10 cellular contexts compared by ENCODE assay signal in the genomic region with DNA sequence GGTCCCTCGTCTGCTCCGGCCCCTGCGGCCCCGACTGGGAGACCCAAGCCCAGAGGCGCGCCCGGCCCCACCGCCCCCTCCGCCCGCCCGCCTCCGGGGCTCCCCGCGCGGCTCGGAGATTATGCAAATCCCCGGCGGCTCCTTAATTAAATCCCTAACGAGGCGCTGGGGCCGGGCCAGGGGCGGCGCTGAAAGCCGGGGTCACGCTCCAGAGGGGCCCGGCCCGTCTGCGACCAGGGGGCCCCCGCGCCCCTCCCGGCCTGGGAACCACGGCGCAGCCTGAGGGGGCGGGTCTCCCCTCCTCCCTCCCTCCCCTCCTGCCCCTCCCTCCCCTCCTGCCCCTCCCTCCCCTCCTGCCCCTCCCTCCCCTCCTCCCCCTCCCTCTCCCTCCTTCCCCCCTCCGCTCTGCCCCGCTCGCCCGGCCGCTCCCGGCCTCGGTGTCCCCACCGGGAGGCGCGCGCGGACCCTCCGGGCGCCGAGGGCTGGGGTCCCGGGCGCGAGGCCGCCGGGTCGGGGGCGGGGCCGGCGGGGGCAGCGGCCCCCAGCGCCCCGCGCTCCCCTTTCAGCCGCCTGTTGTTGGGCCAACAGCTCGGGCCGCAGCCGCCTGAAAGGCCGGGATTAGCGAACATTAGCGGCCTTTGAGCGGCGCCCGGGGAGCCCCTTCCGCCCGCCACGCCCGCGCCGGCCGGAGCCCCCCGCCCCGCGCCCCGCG. TPM values are rescaled to one million over a fixed set of nuclear protein-coding genes. Genes with fewer than 3 reads are reported as not detected.
A peak's percentile ranks its signal among the peaks of the same experiment; 100 is the strongest.
DNase-seq lines count a peak whose midpoint lies in the region; ATAC-seq, FAIRE-seq and TF ChIP-seq lines count a peak whose summit lies in the region.
"Had no signal": no experiment of that assay in that cellular context is flagged by ENCODE, and none has a peak within 500 bp of the region (broad histone marks: within the 10 kb centered on the region; RNA-seq: fewer than 3 reads in every experiment).

No MANE protein-coding gene starts in this region.

- POLR2A ChIA-PET in HepG2 (lab: Yijun Ruan, JAX) = interaction anchor here (1.1 to 34.3 kb wide), 8 partner anchors 8 to 97 kb away, joined by 6 to 1258 read pairs (median 20); partner anchors contain the start of gene FGFR3

- no peak overlapping the region for H3K27ac Mint-ChIP-seq in activated naive CD4-positive, alpha-beta T cell treated with anti-CD3 and anti-CD28 coated beads, Interleukin-2, amount 10 ng/mL, durations not matched to agents 7 days and 5 days

- H3K36me3 ChIP-seq in body of pancreas (replicated peaks in 1 of 2; ENCODE audit: insufficient read depth in 1 of 2, low read depth in 2 of 2) (no peaks in the 10 kb centered on the region), HepG2 (replicated peaks in 1 of 2; ENCODE audit: control insufficient read depth in 1 of 2, insufficient read depth in 2 of 2, low read length in 2 of 2) (no peaks in the 10 kb centered on the region), vagina (no peaks in the 10 kb centered on the region)
- H3K36me3 ChIP-seq: SJSA1 had no signal

- H2AFZ ChIP-seq in HepG2 (ENCODE audit: low read length) = no peak overlapping the region

- no peak for FAIRE-seq in HepG2 (lab: Jason Lieb, UNC)

- in situ Hi-C loops in HepG2 (cut with HindIII; ENCODE audit: extremely low pct_ligation_motif_present, low pct_unique_long_range_greater_than_20kb) = no loop called here

- H3K4me3 ChIP-seq in body of pancreas (peak overlapping the region in 1 of 2 donors; percentile 25), HepG2 (replicated peaks in 1 of 3; ENCODE audit: insufficient read depth in 1 of 3, low read depth in 2 of 3, low read length in 3 of 3) (peak overlapping the region; percentile 42 to 71 (median 59); a peak in 4 of 6 replicates), vagina (peak overlapping the region; percentile 45 to 63)
- H3K4me3 ChIP-seq: SJSA1 had no signal

- TF ChIP-seq EP300 in HepG2 (IDR thresholded peaks at IDR 0.05; ENCODE audit: low read depth in 2 of 2, low read length in 2 of 2) = peak in 1 of 2 experiments; percentile 18; a peak in 1 of 4 replicates
- no peak for TF ChIP-seq EP300 in HepG2 (CRISPR knock-in tag; IDR thresholded peaks at IDR 0.05; ENCODE audit: borderline replicate concordance)

- no peak for TF ChIP-seq RAD21 in HepG2 (CRISPR knock-in tag; IDR thresholded peaks at IDR 0.05)

- no TSS peak for BruUV-seq in HepG2 (replicated peaks; lab: Mats Ljungman, UMichigan)

- CTCF ChIA-PET in activated naive CD4-positive, alpha-beta T cell treated with anti-CD3 and anti-CD28 coated beads, Interleukin-2, amount 10 ng/mL, durations not matched to agents 7 days and 5 days (lab: Charles Lee) = interaction anchor here (1.6 to 2.9 kb wide), 2 partner anchors 19 to 74 kb away, joined by 3 to 13 read pairs; no protein-coding TSS in a partner anchor
- CTCF ChIA-PET in HepG2 (lab: Yijun Ruan, JAX; ENCODE audit: low intra/inter-chr PET ratio, low total read pairs) = interaction anchor here (1.3 to 1.8 kb wide), 2 partner anchors 20 to 43 kb away, joined by 5 read pairs; no protein-coding TSS in a partner anchor

- H3K27me3 Mint-ChIP-seq in activated naive CD4-positive, alpha-beta T cell treated with anti-CD3 and anti-CD28 coated beads, Interleukin-2, amount 10 ng/mL, durations not matched to agents 7 days and 5 days = peaks cover 82% of the 10 kb centered on the region
- H3K27me3 Mint-ChIP-seq: brain had no signal

- TF ChIP-seq POLR2A in body of pancreas (IDR thresholded peaks at IDR 0.05) (no peak), HepG2 (IDR thresholded peaks at IDR 0.05; ENCODE audit: insufficient read depth in 1 of 2, low read depth in 2 of 2, low read length in 2 of 2) (no peak), vagina (IDR thresholded peaks at IDR 0.05) (no peak)

- H3K4me1 Mint-ChIP-seq in activated naive CD4-positive, alpha-beta T cell treated with anti-CD3 and anti-CD28 coated beads, Interleukin-2, amount 10 ng/mL, durations not matched to agents 7 days and 5 days = peaks cover 9% of the 10 kb centered on the region

- H3K27ac ChIP-seq in body of pancreas (peak overlapping the region; percentile 81 to 93 (median 90)), HepG2 (ENCODE audit: extremely low read length, insufficient read depth, low read length) (peak overlapping the region; percentile 93), vagina (peak overlapping the region; percentile 54)
- H3K27ac ChIP-seq: SJSA1 had no signal

- no peaks in the 10 kb centered on the region for H3K9me3 Mint-ChIP-seq in activated naive CD4-positive, alpha-beta T cell treated with anti-CD3 and anti-CD28 coated beads, Interleukin-2, amount 10 ng/mL, durations not matched to agents 7 days and 5 days
- H3K9me3 Mint-ChIP-seq: brain had no signal

- H3K9me3 ChIP-seq in body of pancreas (no peaks in the 10 kb centered on the region), HepG2 (ENCODE audit: low read length) (no peaks in the 10 kb centered on the region), vagina (no peaks in the 10 kb centered on the region)
- H3K9me3 ChIP-seq: SJSA1 had no signal

- no peaks in the 10 kb centered on the region for H4K20me1 ChIP-seq in HepG2 (ENCODE audit: insufficient read depth, low read length)

- no peak overlapping the region for H3K4me3 Mint-ChIP-seq in activated naive CD4-positive, alpha-beta T cell treated with anti-CD3 and anti-CD28 coated beads, Interleukin-2, amount 10 ng/mL, durations not matched to agents 7 days and 5 days

- H3K36me3 Mint-ChIP-seq in activated naive CD4-positive, alpha-beta T cell treated with anti-CD3 and anti-CD28 coated beads, Interleukin-2, amount 10 ng/mL, durations not matched to agents 7 days and 5 days = no peaks in the 10 kb centered on the region
- H3K36me3 Mint-ChIP-seq: brain had no signal

- peak overlapping the region; percentile 88 for H3K4me2 ChIP-seq in HepG2 (ENCODE audit: low read depth, low read length)

- no peaks in the 10 kb centered on the region for H3K79me2 ChIP-seq in HepG2 (ENCODE audit: insufficient read depth, low read length)

- H3K27me3 ChIP-seq in body of pancreas (no peaks in the 10 kb centered on the region), HepG2 (ENCODE audit: control insufficient read depth in 1 of 2, insufficient read depth in 2 of 2, low read length in 2 of 2) (no peaks in the 10 kb centered on the region), vagina (no peaks in the 10 kb centered on the region)
- H3K27me3 ChIP-seq: SJSA1 had no signal

- ATAC-seq in body of pancreas (peak; percentile 15), HepG2 (peak; percentile 0; the same call in 2 of the 3 replicates), HG03439 (IDR thresholded peaks at IDR 0.05; ENCODE audit: unreplicated experiment) (no peak)
- no peak for ATAC-seq in stimulated activated naive CD8-positive, alpha-beta T cell treated with anti-CD3 and anti-CD28 coated beads, Interleukin-15, Interleukin-2, amounts not matched to agents 100 U/mL and 50 U/mL, for 24 hours

- H3K4me1 ChIP-seq in body of pancreas (peaks cover 82% of the 10 kb centered on the region), HepG2 (ENCODE audit: insufficient read depth, low read length) (peaks cover 83% of the 10 kb centered on the region), vagina (peaks cover 67% of the 10 kb centered on the region)

- DNase-seq in activated naive CD4-positive, alpha-beta T cell treated with anti-CD3 and anti-CD28 coated beads, Interleukin-2, amount 10 ng/mL, durations not matched to agents 7 days and 5 days = peak; percentile 33
- no peak for DNase-seq in activated naive CD4-positive, alpha-beta T cell treated with Interleukin-2 at 50 U/mL for 16 hours
- DNase-seq in body of pancreas (peak in 3 of 4 donors; percentile 37 to 46 (median 45)), HepG2 (ENCODE audit: low spot score) (no peak), vagina (ENCODE audit: extremely low spot score in 2 of 2) (no peak), Kasumi-1 (lab: John Stamatoyannopoulos, UW) (no peak)
- no peak for DNase-seq in stimulated activated naive CD8-positive, alpha-beta T cell treated with anti-CD3 and anti-CD28 coated beads, Interleukin-15, Interleukin-2, amounts not matched to agents 100 U/mL and 50 U/mL, for 24 hours

- WGBS in body of pancreas, 2 donors = 0% methylated on average over 41 of the region's 84 CpGs; no CpG with 5 or more reads in 1 of the 2 donors
- WGBS in HepG2 (ENCODE audit: low lambda C conversion rate) = 3% methylated on average over 27 of the region's 84 CpGs

- TF ChIP-seq CTCF in body of pancreas (IDR thresholded peaks at IDR 0.05) = no peak
- peak; percentile 33; the same call in 1 of the 2 replicates for TF ChIP-seq CTCF in HepG2 (CRISPR knock-in tag; IDR thresholded peaks at IDR 0.05)
- no peak for TF ChIP-seq CTCF in vagina (IDR thresholded peaks at IDR 0.05)

- intact Hi-C loops in body of pancreas (cut with DNase I) = no loop called here
- intact Hi-C loops in HepG2 (cut with micrococcal nuclease; ENCODE audit: unreplicated experiment) = loop anchor here (2.0 kb wide), 2 partner anchors 16 to 20 kb away; no protein-coding TSS in a partner anchor
- intact Hi-C loops in vagina (cut with DNase I) = loop anchor here (10.0 kb wide), 1 partner anchor 138 kb away; no protein-coding TSS in a partner anchor

- peak overlapping the region; percentile 71 for H3K9ac ChIP-seq in HepG2 (ENCODE audit: insufficient read depth, low read depth, low read length)

RNA-seq across cellular contexts. Expression of gene FGFR3, which starts 25.9 kb away (rescaled TPM):
- total RNA-seq in body of pancreas (100 to 1,000 TPM; 114 to 196 TPM), HepG2 (2016; rRNA removed; fragmentation: Illumina TruSeq; extraction: Trizol) (40.2 and 103 TPM in 2 replicates), vagina (96.5 TPM)
- total RNA-seq in HepG2 (2016; cell fraction: cytosol; rRNA removed; fragmentation: Illumina TruSeq; extraction: Trizol; ENCODE audit: low read depth) = 18.3 and 22.4 TPM in 2 replicates
- total RNA-seq in HepG2 (2016; cell fraction: insoluble cytoplasmic fraction; rRNA removed; fragmentation: Illumina TruSeq; extraction: Trizol) = 38.7 and 106 TPM in 2 replicates
- 39.4 and 45.4 TPM in 2 replicates for total RNA-seq in HepG2 (2016; cell fraction: membrane; rRNA removed; fragmentation: Illumina TruSeq; extraction: Trizol)
- total RNA-seq in HepG2 (2016; cell fraction: nucleus; rRNA removed; fragmentation: Illumina TruSeq; extraction: Trizol) = 114 and 144 TPM in 2 replicates
- polyA plus RNA-seq in HepG2 (2011; rRNA removed) = 109 and 159 TPM in 2 replicates
- polyA plus RNA-seq in HepG2 (2011; cell fraction: cytosol; rRNA removed) = 87.8 and 132 TPM in 2 replicates
- 914 and 1,354 TPM in 2 replicates for polyA plus RNA-seq in HepG2 (2011; cell fraction: nucleus; rRNA removed)
- polyA plus RNA-seq in HepG2 (2012) = 127 and 140 TPM in 2 replicates
- polyA plus RNA-seq in HepG2 (2016; cell fraction: cytosol; fragmentation: Illumina TruSeq; extraction: Trizol; ENCODE audit: low read depth) = 6.7 and 7.6 TPM in 2 replicates
- polyA plus RNA-seq in HepG2 (2016; cell fraction: insoluble cytoplasmic fraction; fragmentation: Illumina TruSeq; extraction: Trizol; ENCODE audit: low read depth) = 36.5 and 42.1 TPM in 2 replicates
- polyA plus RNA-seq in HepG2 (2016; cell fraction: membrane; fragmentation: Illumina TruSeq; extraction: Trizol; ENCODE audit: low read depth) = 24.3 and 24.6 TPM in 2 replicates
- 393 and 407 TPM in 2 replicates for polyA plus RNA-seq in HepG2 (2016; cell fraction: nucleus; fragmentation: Illumina TruSeq; extraction: Trizol; ENCODE audit: insufficient read depth, low read depth)
- polyA minus RNA-seq in HepG2 (2011; rRNA and poly(A)+ RNA removed; ENCODE audit: low replicate concordance) = 7.3 and 222 TPM in 2 replicates
- 97.8 and 100 TPM in 2 replicates for polyA minus RNA-seq in HepG2 (2011; cell fraction: cytosol; rRNA and poly(A)+ RNA removed)
- polyA minus RNA-seq in HepG2 (2011; cell fraction: nucleus; rRNA and poly(A)+ RNA removed) = 130 and 153 TPM in 2 replicates

RNA-seq across cellular contexts. Expression of gene TACC3, which starts 45.9 kb away (rescaled TPM):
- 1 to 10 TPM; 5.7 to 8.9 TPM for total RNA-seq in body of pancreas
- 21.2 and 35.4 TPM in 2 replicates for total RNA-seq in HepG2 (2016; rRNA removed; fragmentation: Illumina TruSeq; extraction: Trizol)
- total RNA-seq in HepG2 (2016; cell fraction: cytosol; rRNA removed; fragmentation: Illumina TruSeq; extraction: Trizol; ENCODE audit: low read depth) = 9.8 and 10.0 TPM in 2 replicates
- total RNA-seq in HepG2 (2016; cell fraction: insoluble cytoplasmic fraction; rRNA removed; fragmentation: Illumina TruSeq; extraction: Trizol) = 23.8 and 32.4 TPM in 2 replicates
- 15.9 and 17.1 TPM in 2 replicates for total RNA-seq in HepG2 (2016; cell fraction: membrane; rRNA removed; fragmentation: Illumina TruSeq; extraction: Trizol)
- 24.3 and 29.3 TPM in 2 replicates for total RNA-seq in HepG2 (2016; cell fraction: nucleus; rRNA removed; fragmentation: Illumina TruSeq; extraction: Trizol)
- 15.7 and 20.3 TPM in 2 replicates for polyA plus RNA-seq in HepG2 (2011; rRNA removed)
- 8.7 and 16.8 TPM in 2 replicates for polyA plus RNA-seq in HepG2 (2011; cell fraction: cytosol; rRNA removed)
- 68.2 and 101 TPM in 2 replicates for polyA plus RNA-seq in HepG2 (2011; cell fraction: nucleus; rRNA removed)
- 16.3 and 27.3 TPM in 2 replicates for polyA plus RNA-seq in HepG2 (2012)
- 5.5 and 6.4 TPM in 2 replicates for polyA plus RNA-seq in HepG2 (2016; cell fraction: cytosol; fragmentation: Illumina TruSeq; extraction: Trizol; ENCODE audit: low read depth)
- polyA plus RNA-seq in HepG2 (2016; cell fraction: insoluble cytoplasmic fraction; fragmentation: Illumina TruSeq; extraction: Trizol; ENCODE audit: low read depth) = 59.5 and 79.8 TPM in 2 replicates
- 10.8 and 13.8 TPM in 2 replicates for polyA plus RNA-seq in HepG2 (2016; cell fraction: membrane; fragmentation: Illumina TruSeq; extraction: Trizol; ENCODE audit: low read depth)
- 133 and 138 TPM in 2 replicates for polyA plus RNA-seq in HepG2 (2016; cell fraction: nucleus; fragmentation: Illumina TruSeq; extraction: Trizol; ENCODE audit: insufficient read depth, low read depth)
- 12.7 and 22.2 TPM in 2 replicates for polyA minus RNA-seq in HepG2 (2011; rRNA and poly(A)+ RNA removed; ENCODE audit: low replicate concordance)
- polyA minus RNA-seq in HepG2 (2011; cell fraction: cytosol; rRNA and poly(A)+ RNA removed) = 7.4 and 8.9 TPM in 2 replicates
- polyA minus RNA-seq in HepG2 (2011; cell fraction: nucleus; rRNA and poly(A)+ RNA removed) = 10.9 and 13.8 TPM in 2 replicates
- 16.0 TPM for total RNA-seq in vagina

RNA-seq across cellular contexts. Expression of gene TMEM129, which starts 46.1 kb away (rescaled TPM):
- 10 to 100 TPM; 26.7 to 53.1 TPM for total RNA-seq in body of pancreas
- total RNA-seq in HepG2 (2016; rRNA removed; fragmentation: Illumina TruSeq; extraction: Trizol) = 15.5 and 25.8 TPM in 2 replicates
- total RNA-seq in HepG2 (2016; cell fraction: cytosol; rRNA removed; fragmentation: Illumina TruSeq; extraction: Trizol; ENCODE audit: low read depth) = 9.2 and 12.7 TPM in 2 replicates
- total RNA-seq in HepG2 (2016; cell fraction: insoluble cytoplasmic fraction; rRNA removed; fragmentation: Illumina TruSeq; extraction: Trizol) = 14.4 and 26.2 TPM in 2 replicates
- total RNA-seq in HepG2 (2016; cell fraction: membrane; rRNA removed; fragmentation: Illumina TruSeq; extraction: Trizol) = 28.5 and 34.5 TPM in 2 replicates
- total RNA-seq in HepG2 (2016; cell fraction: nucleus; rRNA removed; fragmentation: Illumina TruSeq; extraction: Trizol) = 20.4 and 23.0 TPM in 2 replicates
- polyA plus RNA-seq in HepG2 (2011; rRNA removed) = 19.0 and 36.1 TPM in 2 replicates
- polyA plus RNA-seq in HepG2 (2011; cell fraction: cytosol; rRNA removed) = 18.9 and 32.3 TPM in 2 replicates
- 79.1 and 84.6 TPM in 2 replicates for polyA plus RNA-seq in HepG2 (2011; cell fraction: nucleus; rRNA removed)
- 16.1 and 20.7 TPM in 2 replicates for polyA plus RNA-seq in HepG2 (2012)
- polyA plus RNA-seq in HepG2 (2016; cell fraction: cytosol; fragmentation: Illumina TruSeq; extraction: Trizol; ENCODE audit: low read depth) = 9.4 and 10.4 TPM in 2 replicates
- polyA plus RNA-seq in HepG2 (2016; cell fraction: insoluble cytoplasmic fraction; fragmentation: Illumina TruSeq; extraction: Trizol; ENCODE audit: low read depth) = 14.1 and 16.2 TPM in 2 replicates
- polyA plus RNA-seq in HepG2 (2016; cell fraction: membrane; fragmentation: Illumina TruSeq; extraction: Trizol; ENCODE audit: low read depth) = 21.6 and 23.3 TPM in 2 replicates
- 36.1 and 41.5 TPM in 2 replicates for polyA plus RNA-seq in HepG2 (2016; cell fraction: nucleus; fragmentation: Illumina TruSeq; extraction: Trizol; ENCODE audit: insufficient read depth, low read depth)
- 7.1 and 61.3 TPM in 2 replicates for polyA minus RNA-seq in HepG2 (2011; rRNA and poly(A)+ RNA removed; ENCODE audit: low replicate concordance)
- 18.8 and 21.5 TPM in 2 replicates for polyA minus RNA-seq in HepG2 (2011; cell fraction: cytosol; rRNA and poly(A)+ RNA removed)
- polyA minus RNA-seq in HepG2 (2011; cell fraction: nucleus; rRNA and poly(A)+ RNA removed) = 6.4 and 8.5 TPM in 2 replicates
- total RNA-seq in vagina = 50.6 TPM

RNA-seq across cellular contexts. Expression of gene SLBP, which starts 55.1 kb away (rescaled TPM):
- 10 to 100 TPM; 23.7 to 26.2 TPM for total RNA-seq in body of pancreas
- total RNA-seq in HepG2 (2016; rRNA removed; fragmentation: Illumina TruSeq; extraction: Trizol) = 104 and 131 TPM in 2 replicates
- total RNA-seq in HepG2 (2016; cell fraction: cytosol; rRNA removed; fragmentation: Illumina TruSeq; extraction: Trizol; ENCODE audit: low read depth) = 19.5 and 20.5 TPM in 2 replicates
- total RNA-seq in HepG2 (2016; cell fraction: insoluble cytoplasmic fraction; rRNA removed; fragmentation: Illumina TruSeq; extraction: Trizol) = 103 and 128 TPM in 2 replicates
- 43.3 and 44.2 TPM in 2 replicates for total RNA-seq in HepG2 (2016; cell fraction: membrane; rRNA removed; fragmentation: Illumina TruSeq; extraction: Trizol)
- 39.3 and 41.5 TPM in 2 replicates for total RNA-seq in HepG2 (2016; cell fraction: nucleus; rRNA removed; fragmentation: Illumina TruSeq; extraction: Trizol)
- 29.8 and 43.9 TPM in 2 replicates for polyA plus RNA-seq in HepG2 (2011; rRNA removed)
- polyA plus RNA-seq in HepG2 (2011; cell fraction: cytosol; rRNA removed) = 22.0 and 30.6 TPM in 2 replicates
- 12.8 and 13.8 TPM in 2 replicates for polyA plus RNA-seq in HepG2 (2011; cell fraction: nucleus; rRNA removed)
- polyA plus RNA-seq in HepG2 (2012) = 30.0 and 43.7 TPM in 2 replicates
- polyA plus RNA-seq in HepG2 (2016; cell fraction: cytosol; fragmentation: Illumina TruSeq; extraction: Trizol; ENCODE audit: low read depth) = 10.3 and 11.7 TPM in 2 replicates
- 140 and 142 TPM in 2 replicates for polyA plus RNA-seq in HepG2 (2016; cell fraction: insoluble cytoplasmic fraction; fragmentation: Illumina TruSeq; extraction: Trizol; ENCODE audit: low read depth)
- polyA plus RNA-seq in HepG2 (2016; cell fraction: membrane; fragmentation: Illumina TruSeq; extraction: Trizol; ENCODE audit: low read depth) = 24.5 and 24.6 TPM in 2 replicates
- polyA plus RNA-seq in HepG2 (2016; cell fraction: nucleus; fragmentation: Illumina TruSeq; extraction: Trizol; ENCODE audit: insufficient read depth, low read depth) = 69.4 and 73.3 TPM in 2 replicates
- 12.5 and 24.7 TPM in 2 replicates for polyA minus RNA-seq in HepG2 (2011; rRNA and poly(A)+ RNA removed; ENCODE audit: low replicate concordance)
- 19.7 and 22.7 TPM in 2 replicates for polyA minus RNA-seq in HepG2 (2011; cell fraction: cytosol; rRNA and poly(A)+ RNA removed)
- 10.8 and 13.7 TPM in 2 replicates for polyA minus RNA-seq in HepG2 (2011; cell fraction: nucleus; rRNA and poly(A)+ RNA removed)
- 49.6 TPM for total RNA-seq in vagina

Comparison
In these comparisons a context has a peak if more than half of its experiments do, and no peak if none do; other contexts are left out.
1. DNase-seq: peak in activated naive CD4-positive, alpha-beta T cell treated with anti-CD3 and anti-CD28 coated beads, Interleukin-2, amount 10 ng/mL, durations not matched to agents 7 days and 5 days (single experiment) and body of pancreas (3 of 4); none in activated naive CD4-positive, alpha-beta T cell treated with Interleukin-2 at 50 U/mL for 16 hours (single experiment), HepG2 (single experiment), vagina (0 of 2), stimulated activated naive CD8-positive, alpha-beta T cell treated with anti-CD3 and anti-CD28 coated beads, Interleukin-15, Interleukin-2, amounts not matched to agents 100 U/mL and 50 U/mL, for 24 hours (single experiment) and Kasumi-1 (0 of 2).
2. ATAC-seq: peak in body of pancreas (single experiment) and HepG2 (single experiment); none in stimulated activated naive CD8-positive, alpha-beta T cell treated with anti-CD3 and anti-CD28 coated beads, Interleukin-15, Interleukin-2, amounts not matched to agents 100 U/mL and 50 U/mL, for 24 hours (single experiment) and HG03439 (single experiment).
3. Peak in every context shown above with its lines, with median percentiles within 50 percentile points of each other: H3K27ac ChIP-seq.